Comparison of ENCODE assay signal across 13 cellular contexts in the genomic region with DNA sequence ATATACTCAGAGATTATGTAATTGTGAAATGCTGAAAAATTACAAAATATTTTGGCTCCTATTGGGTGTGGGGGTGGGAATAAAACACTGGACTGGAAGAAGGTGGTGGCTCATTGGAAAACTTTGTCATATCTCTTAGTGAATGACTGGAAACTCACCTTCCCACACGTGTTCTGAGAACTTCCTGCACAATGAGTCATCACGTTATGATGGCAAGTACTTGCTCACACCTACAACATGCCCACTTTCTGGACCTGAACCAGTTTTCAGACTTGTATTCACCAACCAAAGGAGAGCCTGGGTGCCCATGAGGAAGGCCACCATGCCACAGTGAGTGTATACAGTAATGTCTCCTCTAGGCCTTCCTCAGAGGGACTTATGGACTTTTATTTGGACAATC.
"Had no signal": no experiment of that assay in that cellular context is flagged by ENCODE, and none has a peak within 500 bp of the region (broad histone marks: within the 10 kb centered on the region; RNA-seq: fewer than 3 reads in every experiment).

No MANE protein-coding gene starts in this region.

- H3K4me3 ChIP-seq: skin epidermis had no signal

- DNase-seq: activated CD4-positive, CD25-positive, alpha-beta regulatory T cell treated with anti-CD3 and anti-CD28 coated beads, Interleukin-2, amount 50 U/mL, for 72 hours; activated naive CD4-positive, alpha-beta T cell; activated naive CD8-positive, alpha-beta T cell treated with anti-CD3 and anti-CD28 coated beads, Interleukin-2, amount 10 ng/mL, durations not matched to agents 7 days and 5 days; activated T-cell treated with anti-CD3 and anti-CD28 coated beads for 4 hours; cortex of kidney; effector memory CD4-positive, alpha-beta T cell; erythroblast; kidney glomerular epithelial cell; right cardiac atrium; stimulated activated CD4-positive, alpha-beta T cell treated with anti-CD3 and anti-CD28 coated beads, Interleukin-15, amount 100 ng/mL, for 24 hours; stimulated activated CD4-positive, alpha-beta T cell treated with anti-CD3 and anti-CD28 coated beads, Interleukin-4, amount 100 ng/mL, for 1 hour; stimulated activated naive B cell treated with anti-CD40 and anti-IgM and Interleukin-4, amounts not matched to agents 10 μg/mL and 1 μg/mL and 100 μg/mL, for 72 hours had no signal

- H3K27ac ChIP-seq: skin epidermis had no signal
